Comparison of ENCODE assay signal across 27 cellular contexts in genomic region chr19:57437931-57438330, GRCh38. TPM values are rescaled to one million over a fixed set of nuclear protein-coding genes. Genes with fewer than 3 reads are reported as not detected.
"Had no signal": no experiment of that assay in that cellular context is flagged by ENCODE, and none has a peak within 500 bp of the region (broad histone marks: within the 10 kb centered on the region; RNA-seq: fewer than 3 reads in every experiment).

No MANE protein-coding gene starts in this region.

- H3K27ac ChIP-seq: cardiac muscle cell, epithelial cell of prostate, ovary, prostate gland, spleen, thyroid gland had no signal

- ATAC-seq: activated T-cell treated with anti-CD3 and anti-CD28 coated beads, Interleukin-2, amount 50 U/mL, for 4 hours; left ventricle myocardium superior; natural killer cell had no signal

- H3K4me3 Mint-ChIP-seq: activated naive CD8-positive, alpha-beta T cell treated with anti-CD3 and anti-CD28 coated beads, Interleukin-2, amount 10 ng/mL, durations not matched to agents 7 days and 5 days; activated T-cell treated with anti-CD3 and anti-CD28 coated beads, Interleukin-2, amount 50 U/mL, for 4 hours; endodermal cell; natural killer cell; stimulated activated naive CD8-positive, alpha-beta T cell treated with anti-CD3 and anti-CD28 coated beads, Interleukin-15, Interleukin-2, amounts not matched to agents 100 ng/mL and 50 ng/mL, for 24 hours; T-helper 1 cell treated with Interleukin-12 subunit alpha and Interleukin-12 subunit beta and Interleukin-4 antibody, amounts not matched to agents 30 μg/mL and 1 μg/mL, for 36 hours had no signal

- H3K27me3 ChIP-seq: cardiac muscle cell, ovary, spleen, thyroid gland had no signal

- H3K9me3 ChIP-seq: prostate gland, thyroid gland had no signal

- DNase-seq: activated CD4-positive, alpha-beta T cell treated with anti-CD3 and anti-CD28 coated beads for 4 hours; activated CD4-positive, alpha-beta T cell treated with anti-CD3 and anti-CD28 coated beads, Interleukin-2, amount 50 U/mL, for 48 hours; activated CD4-positive, CD25-positive, alpha-beta regulatory T cell; activated CD8-positive, alpha-beta memory T cell treated with anti-CD3 and anti-CD28 coated beads, Interleukin-2, amount 50 U/mL, for 48 hours; activated naive CD4-positive, alpha-beta T cell; activated naive CD8-positive, alpha-beta T cell treated with anti-CD3 and anti-CD28 coated beads, Interleukin-2, amount 10 ng/mL, durations not matched to agents 7 days and 5 days; activated T-cell treated with anti-CD3 and anti-CD28 coated beads, Interleukin-2, amount 50 U/mL, for 4 hours; amniotic stem cell; cortex of kidney; endodermal cell; kidney glomerular epithelial cell; left ventricle myocardium superior; mammary epithelial cell; midbrain; natural killer cell; ovary; spleen; stimulated activated CD4-positive, alpha-beta T cell treated with anti-CD3 and anti-CD28 coated beads, Interleukin-4, amount 100 ng/mL, for 24 hours; substantia nigra; T1000; thyroid gland had no signal

- H3K27ac Mint-ChIP-seq: activated naive CD8-positive, alpha-beta T cell treated with anti-CD3 and anti-CD28 coated beads, Interleukin-2, amount 10 ng/mL, durations not matched to agents 7 days and 5 days; activated T-helper 2 cell treated with anti-CD3 and anti-CD28 coated beads, Interferon-gamma antibody, Interleukin-2, Interleukin-4, amounts not matched to agents 10 μg/mL and 5 μg/mL and 100 μg/mL, durations not matched to agents 14 hours and 24 hours and 36 hours; endodermal cell; natural killer cell; stimulated activated naive CD8-positive, alpha-beta T cell treated with anti-CD3 and anti-CD28 coated beads, Interleukin-15, Interleukin-2, amounts not matched to agents 100 ng/mL and 50 ng/mL, for 24 hours; T-helper 1 cell treated with Interleukin-12 subunit alpha and Interleukin-12 subunit beta and Interleukin-4 antibody, amounts not matched to agents 30 μg/mL and 1 μg/mL, for 36 hours had no signal

- H3K4me3 ChIP-seq: cardiac muscle cell, ovary, prostate gland, spleen, thyroid gland had no signal

- H3K27me3 Mint-ChIP-seq: activated naive CD8-positive, alpha-beta T cell treated with anti-CD3 and anti-CD28 coated beads, Interleukin-2, amount 10 ng/mL, durations not matched to agents 7 days and 5 days; stimulated activated naive CD8-positive, alpha-beta T cell treated with anti-CD3 and anti-CD28 coated beads, Interleukin-15, Interleukin-2, amounts not matched to agents 100 ng/mL and 50 ng/mL, for 24 hours had no signal

- H3K36me3 ChIP-seq: cardiac muscle cell, ovary, prostate gland had no signal

RNA-seq across cellular contexts. Expression of gene VN1R1, which starts 19.0 kb away (rescaled TPM):
- total RNA-seq: activated T-helper 2 cell treated with anti-CD3 and anti-CD28 coated beads, Interferon-gamma antibody, Interleukin-2, Interleukin-4, amounts not matched to agents 10 μg/mL and 5 μg/mL and 100 μg/mL, durations not matched to agents 14 hours and 24 hours and 36 hours had no signal
